8 cellular contexts compared by ENCODE assay signal in genomic region chr22:28772633-28773460, GRCh38. TPM values are rescaled to one million over a fixed set of nuclear protein-coding genes. Genes with fewer than 3 reads are reported as not detected.
DNase-seq lines count a peak whose midpoint lies in the region; ATAC-seq, FAIRE-seq and TF ChIP-seq lines count a peak whose summit lies in the region.

A gene with protein sequence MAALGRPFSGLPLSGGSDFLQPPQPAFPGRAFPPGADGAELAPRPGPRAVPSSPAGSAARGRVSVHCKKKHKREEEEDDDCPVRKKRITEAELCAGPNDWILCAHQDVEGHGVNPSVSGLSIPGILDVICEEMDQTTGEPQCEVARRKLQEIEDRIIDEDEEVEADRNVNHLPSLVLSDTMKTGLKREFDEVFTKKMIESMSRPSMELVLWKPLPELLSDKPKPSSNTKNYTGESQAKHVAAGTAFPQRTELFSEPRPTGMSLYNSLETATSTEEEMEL (plus strand): TSS chr22:28772695. CDS start chr22:28772850, 155 bp downstream.

- ATAC-seq in HG02798 (IDR thresholded peaks at IDR 0.05; ENCODE audit: poor library complexity, unreplicated experiment) = peak; percentile 93

- peak within 1 kb of the TSS; percentile 93 for H3K14ac ChIP-seq in trophoblast cell (ENCODE audit: low read length)

- H3K9me3 ChIP-seq in adipocyte (ENCODE audit: control insufficient read depth, low read length) (no peaks in the 10 kb centered on the region), cardiac muscle cell (ENCODE audit: low read depth) (no peaks in the 10 kb centered on the region), trophoblast cell (ENCODE audit: insufficient read depth, low read depth, low read length) (no peaks in the 10 kb centered on the region), tibial nerve (peaks cover 0 to 8% (median 0%) of the 10 kb centered on the region in 4 donors)

- peaks cover 11% of the 10 kb centered on the region for H3K4me1 ChIP-seq in adipocyte (ENCODE audit: control insufficient read depth, insufficient read depth, low read length)
- no peaks in the 10 kb centered on the region for H3K4me1 ChIP-seq in cardiac muscle cell (ENCODE audit: low read depth)
- H3K4me1 ChIP-seq in trophoblast cell (ENCODE audit: control insufficient read depth in 1 of 2, insufficient read depth in 2 of 2, low read length in 2 of 2) = no peaks in the 10 kb centered on the region
- peaks cover 0 to 28% (median 12%) of the 10 kb centered on the region in 4 donors for H3K4me1 ChIP-seq in tibial nerve

- peak within 1 kb of the TSS; percentile 96 for H4K8ac ChIP-seq in trophoblast cell (ENCODE audit: low read depth, low read length)

- peak within 1 kb of the TSS; percentile 77 for H3K4ac ChIP-seq in trophoblast cell (ENCODE audit: low read depth, low read length)

- DNase-seq in GM12892 (ENCODE audit: insufficient read length) (peak; percentile 94), NCI-H1417 treated with DMSO at 0.1 percent for 48 hours (lab: John Stamatoyannopoulos, UW) (peak; percentile 50), SW 1271 (lab: John Stamatoyannopoulos, UW) (peak; percentile 41 to 75), adipocyte (ENCODE audit: low read depth) (peak; percentile 98), cardiac muscle cell (ENCODE audit: low read depth in 1 of 2, low spot score in 1 of 2) (peak; percentile 95 to 98), trophoblast cell (peak; percentile 92 to 95), tibial nerve (ENCODE audit: low spot score in 2 of 2) (peak; percentile 93 to 96)

- H3K79me2 ChIP-seq in trophoblast cell (ENCODE audit: control insufficient read depth, insufficient read depth, low read length, poor library complexity) = peaks cover 6% of the 10 kb centered on the region

- H3K36me3 ChIP-seq in adipocyte (ENCODE audit: control insufficient read depth, insufficient read depth, low read length, severe bottlenecking) = peaks cover 24% of the 10 kb centered on the region
- H3K36me3 ChIP-seq in cardiac muscle cell = peaks cover 5% of the 10 kb centered on the region
- peaks cover 14 to 15% of the 10 kb centered on the region in 2 experiments for H3K36me3 ChIP-seq in trophoblast cell (ENCODE audit: control insufficient read depth in 1 of 2, insufficient read depth in 2 of 2, low read length in 2 of 2)
- peaks cover 0 to 31% (median 0%) of the 10 kb centered on the region in 3 donors for H3K36me3 ChIP-seq in tibial nerve

- TF ChIP-seq POLR2A in GM12892 (IDR thresholded peaks at IDR 0.05; ENCODE audit: low read depth, low read length) (peak; percentile 84; the same call in 1 of the 2 replicates), tibial nerve (IDR thresholded peaks at IDR 0.05) (peak; percentile 77 to 94)

- H2BK12ac ChIP-seq in trophoblast cell (ENCODE audit: low read length) = peak within 1 kb of the TSS; percentile 58

- H3K79me1 ChIP-seq in trophoblast cell (ENCODE audit: low read length) = peaks cover 6% of the 10 kb centered on the region

- H3K4me3 ChIP-seq in adipocyte (ENCODE audit: low read length) = peak within 1 kb of the TSS; percentile 92
- H3K4me3 ChIP-seq in cardiac muscle cell = peak within 1 kb of the TSS; percentile 91
- H3K4me3 ChIP-seq in trophoblast cell (ENCODE audit: low read depth, low read length) = peak within 1 kb of the TSS; percentile 94
- H3K4me3 ChIP-seq in tibial nerve = peak within 1 kb of the TSS; percentile 66 to 99 (median 88)

- TF ChIP-seq CTCF in cardiac muscle cell (IDR thresholded peaks at IDR 0.05; ENCODE audit: low read depth, low read length) = peak; percentile 10
- peak; percentile 9 to 86 (median 46) for TF ChIP-seq CTCF in tibial nerve (IDR thresholded peaks at IDR 0.05)

- H3K4me2 ChIP-seq in trophoblast cell (ENCODE audit: low read length) = peak within 1 kb of the TSS; percentile 77

- no peak within 1 kb of the TSS for H3K23ac ChIP-seq in trophoblast cell (ENCODE audit: low read length)

- H2BK5ac ChIP-seq in trophoblast cell (ENCODE audit: low read depth, low read length, poor library complexity) = peak within 1 kb of the TSS; percentile 94

- peak within 1 kb of the TSS; percentile 93 for H2AFZ ChIP-seq in trophoblast cell (ENCODE audit: insufficient read depth, low read length, poor library complexity)

- no CpG with 5 or more reads among the region's 92 CpGs for WGBS in trophoblast cell (ENCODE audit: extremely low coverage, insufficient coverage, insufficient read length)
- WGBS in tibial nerve, 2 donors = 1% methylated on average over 28 to 51 of the region's 92 CpGs

- H3K27ac ChIP-seq in cardiac muscle cell (peak within 1 kb of the TSS; percentile 99), trophoblast cell (ENCODE audit: low read depth, low read length) (peak within 1 kb of the TSS; percentile 96), tibial nerve (peak within 1 kb of the TSS; percentile 97 to 99 (median 99))

- peak within 1 kb of the TSS; percentile 90 for H4K12ac ChIP-seq in trophoblast cell (ENCODE audit: low read depth, low read length)

- peak within 1 kb of the TSS; percentile 94 for H4K91ac ChIP-seq in trophoblast cell (ENCODE audit: low read depth, low read length)

- TF ChIP-seq EP300 in tibial nerve (IDR thresholded peaks at IDR 0.05) = peak; percentile 86 to 97

- H3K9ac ChIP-seq in adipocyte (ENCODE audit: low read length) (peak within 1 kb of the TSS; percentile 90), trophoblast cell (ENCODE audit: low read length) (peak within 1 kb of the TSS; percentile 96)

- H2AK5ac ChIP-seq in trophoblast cell (ENCODE audit: low read length) = peak within 1 kb of the TSS; percentile 59

- peak within 1 kb of the TSS; percentile 89 for H3K18ac ChIP-seq in trophoblast cell (ENCODE audit: low read length)

- H3K27me3 ChIP-seq in adipocyte (replicated peaks; ENCODE audit: control insufficient read depth, insufficient read depth, low read length) (no peaks in the 10 kb centered on the region), cardiac muscle cell (no peaks in the 10 kb centered on the region), trophoblast cell (ENCODE audit: insufficient read depth, low read length) (no peaks in the 10 kb centered on the region), tibial nerve (no peaks in the 10 kb centered on the region)

- FAIRE-seq in GM12892 (lab: Jason Lieb, UNC) = peak; percentile 97

- H2BK120ac ChIP-seq in trophoblast cell (ENCODE audit: insufficient read depth, low read length, poor library complexity) = peak within 1 kb of the TSS; percentile 84

RNA-seq across cellular contexts. Expression of the gene that starts here (rescaled TPM):
- 19.7 TPM for polyA plus RNA-seq in GM12892 (2012; ENCODE audit: missing spikeins)
- total RNA-seq in cardiac muscle cell (29.0 and 37.9 TPM in 2 replicates), tibial nerve (10 to 100 TPM; 16.7 to 22.4 (median 20.6) TPM)
- 29.1 and 35.8 TPM in 2 replicates for polyA plus RNA-seq in cardiac muscle cell
- polyA plus RNA-seq in trophoblast cell (2013) = 23.3 and 24.3 TPM in 2 replicates

Comparison
In these comparisons a context has a peak if more than half of its experiments do, and no peak if none do; other contexts are left out.
1. Peak in every context shown above with its lines: DNase-seq, ATAC-seq, H3K4me3 ChIP-seq and H3K27ac ChIP-seq.